Comparison of ENCODE assay signal across 14 cellular contexts in the genomic region with DNA sequence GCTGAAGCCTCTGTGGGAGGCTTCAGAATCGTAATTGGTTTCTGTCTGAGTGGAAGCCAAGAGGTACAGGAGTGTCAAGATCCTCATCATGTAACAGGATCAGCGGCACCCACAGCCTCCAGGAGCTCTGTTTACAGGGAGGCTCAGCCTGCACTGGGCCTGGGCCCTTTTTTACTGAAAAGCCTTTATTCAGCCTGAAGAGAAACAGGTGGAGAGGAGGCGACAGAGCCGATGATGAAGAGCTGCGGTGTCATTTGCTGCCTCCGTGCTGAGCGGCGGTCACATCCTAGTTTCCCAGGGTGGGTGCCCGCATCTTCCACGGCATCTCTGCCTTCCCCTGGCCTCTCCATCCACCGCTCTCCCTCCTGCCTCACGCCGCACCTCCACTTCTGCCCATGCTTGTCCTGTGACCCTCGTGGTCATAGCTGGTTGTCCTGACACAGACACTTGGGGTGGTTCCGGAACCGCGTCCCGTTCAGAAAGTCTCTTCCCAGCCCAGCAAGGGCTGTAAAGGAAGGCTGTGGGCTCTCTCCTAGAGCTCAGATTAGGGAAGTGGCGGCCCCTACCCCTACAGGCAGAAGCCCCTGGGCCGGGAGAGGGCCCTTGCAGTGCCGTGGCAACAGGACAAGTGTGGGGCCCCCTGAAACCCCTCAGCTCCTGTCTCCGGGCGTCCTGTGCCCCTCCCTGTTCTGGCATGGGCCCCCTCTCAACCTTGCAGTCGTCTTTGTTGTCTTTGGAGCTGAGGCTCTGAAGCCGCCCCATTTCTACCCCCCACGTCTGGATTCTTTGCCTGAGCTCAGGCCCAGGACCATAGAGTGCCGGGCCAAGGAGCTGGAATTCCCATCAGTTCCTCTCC. TPM values are rescaled to one million over a fixed set of nuclear protein-coding genes. Genes with fewer than 3 reads are reported as not detected.
A peak's percentile ranks its signal among the peaks of the same experiment; 100 is the strongest.
DNase-seq lines count a peak whose midpoint lies in the region; ATAC-seq and TF ChIP-seq lines count a peak whose summit lies in the region.
"Had no signal": no experiment of that assay in that cellular context is flagged by ENCODE, and none has a peak within 500 bp of the region (broad histone marks: within the 10 kb centered on the region; RNA-seq: fewer than 3 reads in every experiment).

No MANE protein-coding gene starts in this region.

- no peak for TF ChIP-seq CTCF in type B pancreatic cell (conservative IDR thresholded peaks at IDR 0.05)

- H3K9me3 Mint-ChIP-seq in activated naive CD4-positive, alpha-beta T cell treated with anti-CD3 and anti-CD28 coated beads, Interleukin-2, amount 10 ng/mL, durations not matched to agents 7 days and 5 days: no peaks in the 10 kb centered on the region
- no peaks in the 10 kb centered on the region for H3K9me3 Mint-ChIP-seq in immature natural killer cell
- H3K9me3 Mint-ChIP-seq in type B pancreatic cell: no peaks in the 10 kb centered on the region

- H3K4me1 Mint-ChIP-seq in activated naive CD4-positive, alpha-beta T cell treated with anti-CD3 and anti-CD28 coated beads, Interleukin-2, amount 10 ng/mL, durations not matched to agents 7 days and 5 days: peaks cover 45% of the 10 kb centered on the region
- peaks cover 18% of the 10 kb centered on the region for H3K4me1 Mint-ChIP-seq in T-helper 17 cell
- peaks cover 58% of the 10 kb centered on the region in 2 donors for H3K4me1 Mint-ChIP-seq in immature natural killer cell
- peaks cover 23% of the 10 kb centered on the region for H3K4me1 Mint-ChIP-seq in type B pancreatic cell (ENCODE audit: unreplicated experiment)

- peak overlapping the region; percentile 96 for H3K27ac Mint-ChIP-seq in activated naive CD4-positive, alpha-beta T cell treated with anti-CD3 and anti-CD28 coated beads, Interleukin-2, amount 10 ng/mL, durations not matched to agents 7 days and 5 days
- H3K27ac Mint-ChIP-seq in T-helper 17 cell (peak overlapping the region; percentile 93), immature natural killer cell (peak overlapping the region in 5 of 6 donors; percentile 51 to 87 (median 71)), type B pancreatic cell (peak overlapping the region; percentile 71)
- H3K27ac Mint-ChIP-seq: progenitor cell of endocrine pancreas had no signal

- peak overlapping the region; percentile 55 for H3K4me3 Mint-ChIP-seq in activated naive CD4-positive, alpha-beta T cell treated with anti-CD3 and anti-CD28 coated beads, Interleukin-2, amount 10 ng/mL, durations not matched to agents 7 days and 5 days
- H3K4me3 Mint-ChIP-seq in T-helper 17 cell (peak overlapping the region; percentile 85), immature natural killer cell (peak overlapping the region; percentile 52 to 76 (median 72)), type B pancreatic cell (no peak overlapping the region)

- H3K36me3 Mint-ChIP-seq in activated naive CD4-positive, alpha-beta T cell treated with anti-CD3 and anti-CD28 coated beads, Interleukin-2, amount 10 ng/mL, durations not matched to agents 7 days and 5 days: peaks cover 33% of the 10 kb centered on the region
- H3K36me3 Mint-ChIP-seq in T-helper 17 cell (ENCODE audit: low read depth): no peaks in the 10 kb centered on the region
- peaks cover 0 to 4% (median 0%) of the 10 kb centered on the region in 3 donors for H3K36me3 Mint-ChIP-seq in immature natural killer cell
- H3K36me3 Mint-ChIP-seq in type B pancreatic cell: peaks cover 4% of the 10 kb centered on the region

- no peak for DNase-seq in activated naive CD4-positive, alpha-beta T cell treated with anti-CD3 and anti-CD28 coated beads, Interleukin-2, amount 10 ng/mL, durations not matched to agents 7 days and 5 days
- DNase-seq in activated naive CD4-positive, alpha-beta T cell treated with anti-CD3 and anti-CD28 coated beads, Interleukin-2, amount 50 U/mL, for 16 hours: no peak
- peak in 1 of 3 donors; percentile 9 for DNase-seq in T-helper 17 cell
- DNase-seq in immature natural killer cell: no peak
- no peak for DNase-seq in type B pancreatic cell (ENCODE audit: extremely low spot score, unreplicated experiment)
- no peak for DNase-seq in DMS 273 treated with DMSO at 0.1 percent for 48 hours (lab: John Stamatoyannopoulos, UW)
- DNase-seq: foreskin melanocyte, NCI-H1092, NCI-H524, T-helper 9 cell had no signal

- CTCF ChIA-PET in activated naive CD4-positive, alpha-beta T cell treated with anti-CD3 and anti-CD28 coated beads, Interleukin-2, amount 10 ng/mL, durations not matched to agents 7 days and 5 days (lab: Charles Lee): interaction anchor here (1.0 to 3.0 kb wide), 5 partner anchors 19 to 511 kb away, joined by 3 to 13 read pairs (median 3); no protein-coding TSS in a partner anchor

- H3K9me3 ChIP-seq in T-helper 17 cell (ENCODE audit: control insufficient read depth, low read length, poor library complexity, severe bottlenecking): no peaks in the 10 kb centered on the region
- H3K9me3 ChIP-seq: upper lobe of left lung had no signal

- peaks cover 8% of the 10 kb centered on the region for H3K27me3 Mint-ChIP-seq in activated naive CD4-positive, alpha-beta T cell treated with anti-CD3 and anti-CD28 coated beads, Interleukin-2, amount 10 ng/mL, durations not matched to agents 7 days and 5 days
- H3K27me3 Mint-ChIP-seq in T-helper 17 cell (no peaks in the 10 kb centered on the region), immature natural killer cell (ENCODE audit: low read depth in 3 of 3) (peaks cover 0 to 4% (median 1%) of the 10 kb centered on the region in 3 donors), type B pancreatic cell (no peaks in the 10 kb centered on the region)
- H3K27me3 Mint-ChIP-seq: progenitor cell of endocrine pancreas had no signal

- peak; percentile 10 for ATAC-seq in T-helper 17 cell
- no peak for ATAC-seq in GM19467 (IDR thresholded peaks at IDR 0.05; ENCODE audit: unreplicated experiment)
- no peak for ATAC-seq in HG02852 (IDR thresholded peaks at IDR 0.05; ENCODE audit: unreplicated experiment)

RNA-seq across cellular contexts. Expression of a gene that starts 53.9 kb away (rescaled TPM):
- 10 to 100 TPM; 21.0 to 25.6 TPM for total RNA-seq in T-helper 17 cell
- 10 to 100 TPM; 67.7 to 71.4 (median 70.2) TPM for polyA plus RNA-seq in immature natural killer cell
- total RNA-seq in type B pancreatic cell (ENCODE audit: low replicate concordance): 29.1 and 33.4 TPM in 2 replicates
